ENCODE assay signal across 26 cellular contexts in genomic region chr5:178429156-178429468, GRCh38.
DNase-seq lines count a peak whose midpoint lies in the region; ATAC-seq, FAIRE-seq and TF ChIP-seq lines count a peak whose summit lies in the region.
"Had no signal": no experiment of that assay in that cellular context is flagged by ENCODE, and none has a peak within 500 bp of the region (broad histone marks: within the 10 kb centered on the region; RNA-seq: fewer than 3 reads in every experiment).

No MANE protein-coding gene starts in this region.

- peak overlapping the region; percentile 49 for H3K27ac ChIP-seq in mesodermal cell (ENCODE audit: low read depth, low read length, severe bottlenecking)
- H3K27ac ChIP-seq: SJCRH30, testis had no signal

- no peak overlapping the region for H3K27ac Mint-ChIP-seq in activated CD8-positive, alpha-beta memory T cell treated with anti-CD3 and anti-CD28 coated beads, Interleukin-2, amount 10 ng/mL, durations not matched to agents 7 days and 5 days
- peak overlapping the region; percentile 48 for H3K27ac Mint-ChIP-seq in type B pancreatic cell
- H3K27ac Mint-ChIP-seq: activated naive CD8-positive, alpha-beta T cell treated with anti-CD3 and anti-CD28 coated beads for 36 hours; CD8-positive, alpha-beta memory T cell; natural killer cell; stimulated activated effector memory CD8-positive, alpha-beta T cell treated with anti-CD3 and anti-CD28 coated beads, Interleukin-12 subunit alpha, Interleukin-12 subunit beta, amount 100 ng/mL, for 72 hours had no signal

- H3K27me3 Mint-ChIP-seq in activated CD8-positive, alpha-beta memory T cell treated with anti-CD3 and anti-CD28 coated beads, Interleukin-2, amount 10 ng/mL, durations not matched to agents 7 days and 5 days: no peaks in the 10 kb centered on the region
- peaks cover 5% of the 10 kb centered on the region for H3K27me3 Mint-ChIP-seq in type B pancreatic cell
- H3K27me3 Mint-ChIP-seq: activated naive CD8-positive, alpha-beta T cell treated with anti-CD3 and anti-CD28 coated beads for 36 hours had no signal

- no peak for TF ChIP-seq CTCF in type B pancreatic cell (conservative IDR thresholded peaks at IDR 0.05)

- no peak for FAIRE-seq in H54 (lab: Jason Lieb, UNC)
- FAIRE-seq: GM12878, GM19239 had no signal

- no peak overlapping the region for H3K4me3 ChIP-seq in mesodermal cell (ENCODE audit: extremely low read depth, insufficient read depth, low read length, poor library complexity, severe bottlenecking)
- H3K4me3 ChIP-seq: GM12878, SJCRH30, skin epidermis, testis had no signal

- no peaks in the 10 kb centered on the region for H3K9me3 Mint-ChIP-seq in activated CD8-positive, alpha-beta memory T cell treated with anti-CD3 and anti-CD28 coated beads, Interleukin-2, amount 10 ng/mL, durations not matched to agents 7 days and 5 days (ENCODE audit: low read depth)
- H3K9me3 Mint-ChIP-seq in type B pancreatic cell: peaks cover 12% of the 10 kb centered on the region
- H3K9me3 Mint-ChIP-seq: CD8-positive, alpha-beta memory T cell; natural killer cell; stimulated activated effector memory CD8-positive, alpha-beta T cell treated with anti-CD3 and anti-CD28 coated beads, Interleukin-12 subunit alpha, Interleukin-12 subunit beta, amount 100 ng/mL, for 72 hours had no signal

- H3K36me3 Mint-ChIP-seq in activated CD8-positive, alpha-beta memory T cell treated with anti-CD3 and anti-CD28 coated beads, Interleukin-2, amount 10 ng/mL, durations not matched to agents 7 days and 5 days: no peaks in the 10 kb centered on the region
- H3K36me3 Mint-ChIP-seq in type B pancreatic cell: peaks cover 3% of the 10 kb centered on the region
- H3K36me3 Mint-ChIP-seq: activated naive CD8-positive, alpha-beta T cell treated with anti-CD3 and anti-CD28 coated beads for 36 hours; natural killer cell; stimulated activated effector memory CD8-positive, alpha-beta T cell treated with anti-CD3 and anti-CD28 coated beads, Interleukin-12 subunit alpha, Interleukin-12 subunit beta, amount 100 ng/mL, for 72 hours had no signal

- CTCF ChIA-PET in activated CD8-positive, alpha-beta memory T cell treated with anti-CD3 and anti-CD28 coated beads, Interleukin-2, amount 10 ng/mL, durations not matched to agents 7 days and 5 days (lab: Charles Lee): no interaction called here

- peak; percentile 30 for DNase-seq in activated CD8-positive, alpha-beta memory T cell treated with anti-CD3 and anti-CD28 coated beads, Interleukin-2, amount 10 ng/mL, durations not matched to agents 7 days and 5 days
- no peak for DNase-seq in activated CD8-positive, alpha-beta memory T cell treated with anti-CD3 and anti-CD28 coated beads, Interleukin-2, amount 50 U/mL, for 48 hours
- DNase-seq in type B pancreatic cell (ENCODE audit: extremely low spot score, unreplicated experiment): no peak
- DNase-seq in NCI-H2081 treated with DMSO at 0.1 percent for 48 hours (lab: John Stamatoyannopoulos, UW): no peak
- DNase-seq in H54 (ENCODE audit: insufficient read length, low spot score): no peak
- DNase-seq: 8988T; activated CD4-positive, alpha-beta T cell treated with anti-CD3 and anti-CD28 coated beads for 4 hours; activated naive CD8-positive, alpha-beta T cell treated with anti-CD3 and anti-CD28 coated beads for 36 hours; CD8-positive, alpha-beta memory T cell; DMS79; effector memory CD4-positive, alpha-beta T cell; glutamatergic neuron; IMR-90; natural killer cell; NCI-H1105 treated with DMSO at 0.1 percent for 48 hours; NCI-H510A treated with DMSO at 0.1 percent for 48 hours; SJCRH30; stimulated activated CD4-positive, alpha-beta T cell treated with anti-CD3 and anti-CD28 coated beads, Interleukin-1b, Interleukin-23, amount 100 ng/mL, for 48 hours had no signal

- TF ChIP-seq POLR2A in H54 (IDR thresholded peaks at IDR 0.05; ENCODE audit: low read depth, low read length): no peak

- no peaks in the 10 kb centered on the region for H3K4me1 Mint-ChIP-seq in activated CD8-positive, alpha-beta memory T cell treated with anti-CD3 and anti-CD28 coated beads, Interleukin-2, amount 10 ng/mL, durations not matched to agents 7 days and 5 days
- peaks cover 39% of the 10 kb centered on the region for H3K4me1 Mint-ChIP-seq in type B pancreatic cell (ENCODE audit: unreplicated experiment)
- H3K4me1 Mint-ChIP-seq: activated naive CD8-positive, alpha-beta T cell treated with anti-CD3 and anti-CD28 coated beads for 36 hours; CD8-positive, alpha-beta memory T cell; natural killer cell; stimulated activated effector memory CD8-positive, alpha-beta T cell treated with anti-CD3 and anti-CD28 coated beads, Interleukin-12 subunit alpha, Interleukin-12 subunit beta, amount 100 ng/mL, for 72 hours had no signal

- no peak overlapping the region for H3K4me3 Mint-ChIP-seq in activated CD8-positive, alpha-beta memory T cell treated with anti-CD3 and anti-CD28 coated beads, Interleukin-2, amount 10 ng/mL, durations not matched to agents 7 days and 5 days
- no peak overlapping the region for H3K4me3 Mint-ChIP-seq in type B pancreatic cell
- H3K4me3 Mint-ChIP-seq: activated naive CD8-positive, alpha-beta T cell treated with anti-CD3 and anti-CD28 coated beads for 36 hours; CD8-positive, alpha-beta memory T cell; natural killer cell; stimulated activated effector memory CD8-positive, alpha-beta T cell treated with anti-CD3 and anti-CD28 coated beads, Interleukin-12 subunit alpha, Interleukin-12 subunit beta, amount 100 ng/mL, for 72 hours had no signal

- no peaks in the 10 kb centered on the region for H3K9me3 ChIP-seq in mesodermal cell (ENCODE audit: control insufficient read depth, low read length)
- H3K9me3 ChIP-seq: SJCRH30, testis had no signal

- ATAC-seq in activated CD8-positive, alpha-beta memory T cell treated with anti-CD3 and anti-CD28 coated beads, Interleukin-2, amount 10 ng/mL, durations not matched to agents 7 days and 5 days: no peak
- ATAC-seq in esophagus mucosa (peak; percentile 36), HG02885 (IDR thresholded peaks at IDR 0.05; ENCODE audit: poor library complexity, unreplicated experiment) (no peak)
- ATAC-seq: GM12878, natural killer cell had no signal

- peaks cover 10% of the 10 kb centered on the region for H3K4me1 ChIP-seq in mesodermal cell (ENCODE audit: control insufficient read depth, insufficient read depth, low read length, poor library complexity, severe bottlenecking)
- H3K4me1 ChIP-seq: SJCRH30, testis had no signal

- whole genome bisulfite sequencing in mesodermal cell (ENCODE audit: insufficient coverage in 2 of 2), 2 experiments: 74 to 93% methylated on average over 6 to 7 of the region's 10 CpGs

- no peaks in the 10 kb centered on the region for H3K36me3 ChIP-seq in mesodermal cell (ENCODE audit: control insufficient read depth, insufficient read depth, low read length)
- H3K36me3 ChIP-seq: SJCRH30 had no signal
